22 cellular contexts compared by ENCODE assay signal in genomic region chr13:104854007-104854406, GRCh38.
"Had no signal": no experiment of that assay in that cellular context is flagged by ENCODE, and none has a peak within 500 bp of the region (broad histone marks: within the 10 kb centered on the region; RNA-seq: fewer than 3 reads in every experiment).

No MANE protein-coding gene starts in this region.

- H3K4me3 Mint-ChIP-seq: activated T-cell treated with anti-CD3 and anti-CD28 coated beads, Interleukin-2, amount 50 U/mL, for 72 hours; dendritic cell treated with granulocyte-macrophage colony-stimulating factor and Interleukin-4, amounts not matched to agents 40 ng/mL and 50 ng/mL, for 4 days; natural killer cell; stimulated activated naive CD8-positive, alpha-beta T cell treated with anti-CD3 and anti-CD28 coated beads, Interleukin-15, Interleukin-2, amounts not matched to agents 100 ng/mL and 50 ng/mL, for 24 hours; T-helper 17 cell had no signal

- H3K4me1 ChIP-seq: breast epithelium, esophagus muscularis mucosa, heart right ventricle, left lung, lower lobe of right lung had no signal

- H3K36me3 Mint-ChIP-seq: activated naive CD4-positive, alpha-beta T cell treated with anti-CD3 and anti-CD28 coated beads, Interleukin-2, amount 50 U/mL, for 72 hours; natural killer cell had no signal

- H3K27ac Mint-ChIP-seq: activated naive CD4-positive, alpha-beta T cell treated with anti-CD3 and anti-CD28 coated beads, Interleukin-2, amount 50 U/mL, for 72 hours; activated T-cell treated with anti-CD3 and anti-CD28 coated beads, Interleukin-2, amount 50 U/mL, for 72 hours; dendritic cell treated with granulocyte-macrophage colony-stimulating factor and Interleukin-4, amounts not matched to agents 40 ng/mL and 50 ng/mL, for 4 days; natural killer cell; stimulated activated naive CD8-positive, alpha-beta T cell treated with anti-CD3 and anti-CD28 coated beads, Interleukin-15, Interleukin-2, amounts not matched to agents 100 ng/mL and 50 ng/mL, for 24 hours; T-helper 17 cell had no signal

- DNase-seq: activated CD4-positive, alpha-beta T cell treated with anti-CD3 and anti-CD28 coated beads for 4 hours; activated CD4-positive, alpha-beta T cell treated with anti-CD3 and anti-CD28 coated beads, Interleukin-2, amount 50 U/mL, for 4 hours; activated naive CD4-positive, alpha-beta T cell; activated T-cell treated with anti-CD3 and anti-CD28 coated beads for 4 hours; activated T-cell treated with anti-CD3 and anti-CD28 coated beads, Interleukin-2, amount 50 U/mL, for 72 hours; central memory CD4-positive, alpha-beta T cell; foreskin melanocyte; heart right ventricle; lower lobe of right lung; mesenchymal stem cell; natural killer cell; right cardiac atrium; stimulated activated CD4-positive, alpha-beta T cell treated with anti-CD3 and anti-CD28 coated beads, Interleukin-2, amount 100 ng/mL, for 48 hours; T-helper 17 cell; trophoblast cell had no signal

- H3K27me3 Mint-ChIP-seq: dendritic cell treated with granulocyte-macrophage colony-stimulating factor and Interleukin-4, amounts not matched to agents 40 ng/mL and 50 ng/mL, for 4 days; stimulated activated naive CD8-positive, alpha-beta T cell treated with anti-CD3 and anti-CD28 coated beads, Interleukin-15, Interleukin-2, amounts not matched to agents 100 ng/mL and 50 ng/mL, for 24 hours; T-helper 17 cell had no signal

- H3K36me3 ChIP-seq: breast epithelium, esophagus muscularis mucosa, heart right ventricle, left lung, lower lobe of right lung, thoracic aorta had no signal

- H3K9me3 ChIP-seq: breast epithelium, esophagus muscularis mucosa, left lung, lower lobe of right lung, thoracic aorta had no signal

- H3K9me3 Mint-ChIP-seq: activated naive CD4-positive, alpha-beta T cell treated with anti-CD3 and anti-CD28 coated beads, Interleukin-2, amount 50 U/mL, for 72 hours; activated T-cell treated with anti-CD3 and anti-CD28 coated beads, Interleukin-2, amount 50 U/mL, for 72 hours; natural killer cell; stimulated activated naive CD8-positive, alpha-beta T cell treated with anti-CD3 and anti-CD28 coated beads, Interleukin-15, Interleukin-2, amounts not matched to agents 100 ng/mL and 50 ng/mL, for 24 hours had no signal

- H3K4me1 Mint-ChIP-seq: natural killer cell, T-helper 17 cell had no signal

- H3K4me3 ChIP-seq: breast epithelium, esophagus muscularis mucosa, heart right ventricle, left lung, lower lobe of right lung, thoracic aorta had no signal

- H3K27ac ChIP-seq: breast epithelium, esophagus muscularis mucosa, heart right ventricle, left lung, lower lobe of right lung, thoracic aorta had no signal

- H3K27me3 ChIP-seq: breast epithelium, esophagus muscularis mucosa, heart right ventricle, left lung had no signal
